ENCODE assay signal across 11 cellular contexts in the genomic region with DNA sequence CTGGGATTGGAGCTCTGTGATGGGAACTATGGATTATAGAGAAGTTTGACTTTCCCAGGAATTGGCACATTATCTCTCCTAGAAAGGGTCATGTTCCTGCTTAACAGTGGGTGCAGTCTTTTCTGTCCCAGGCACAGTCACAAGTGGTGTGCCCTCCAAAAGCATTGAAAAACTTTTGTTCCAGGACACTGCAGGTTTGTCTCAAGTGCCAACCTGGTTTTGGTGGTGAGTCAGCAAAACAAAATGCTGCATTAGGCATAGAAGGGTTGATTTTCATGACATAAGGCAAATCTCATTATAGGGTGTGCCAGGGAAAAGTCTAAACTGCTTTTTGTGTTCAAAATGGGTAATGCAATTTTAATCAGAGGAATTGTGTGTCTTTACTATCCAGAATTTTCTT. TPM values are rescaled to one million over a fixed set of nuclear protein-coding genes. Genes with fewer than 3 reads are reported as not detected.
A peak's percentile ranks its signal among the peaks of the same experiment; 100 is the strongest.
DNase-seq lines count a peak whose midpoint lies in the region; ATAC-seq, FAIRE-seq and TF ChIP-seq lines count a peak whose summit lies in the region.
"Had no signal": no experiment of that assay in that cellular context is flagged by ENCODE, and none has a peak within 500 bp of the region (broad histone marks: within the 10 kb centered on the region; RNA-seq: fewer than 3 reads in every experiment).

No MANE protein-coding gene starts in this region.

- H2AFZ ChIP-seq in GM23248: no peak overlapping the region

- no peaks in the 10 kb centered on the region for H3K9me2 ChIP-seq in GM23248 (ENCODE audit: insufficient read depth)

- H3K9me3 Mint-ChIP-seq in CD8-positive, alpha-beta T cell: no peaks in the 10 kb centered on the region

- no peaks in the 10 kb centered on the region for H3K27me3 Mint-ChIP-seq in CD8-positive, alpha-beta T cell (ENCODE audit: low read depth)

- POLR2A ChIA-PET in CD8-positive, alpha-beta T cell (lab: Charles Lee): no interaction called here

- no peak for TF ChIP-seq CTCF in bronchial epithelial cell (IDR thresholded peaks at IDR 0.05; ENCODE audit: insufficient read depth, low read length, severe bottlenecking)
- no peak for TF ChIP-seq CTCF in CD8-positive, alpha-beta T cell (IDR thresholded peaks at IDR 0.05)

- no peaks in the 10 kb centered on the region for H3K27me3 ChIP-seq in GM23248 (replicated peaks; ENCODE audit: insufficient read depth)
- H3K27me3 ChIP-seq in bronchial epithelial cell (ENCODE audit: control insufficient read depth, insufficient read depth, low read length): no peaks in the 10 kb centered on the region
- no peaks in the 10 kb centered on the region for H3K27me3 ChIP-seq in CD8-positive, alpha-beta T cell (ENCODE audit: insufficient read depth, low read length)
- H3K27me3 ChIP-seq: ascending aorta had no signal

- H3K79me2 ChIP-seq in GM23248 (ENCODE audit: insufficient read depth): no peaks in the 10 kb centered on the region

- H3F3A ChIP-seq in GM23248 (ENCODE audit: insufficient read depth): peaks cover 21% of the 10 kb centered on the region; the same call in 1 of the 2 replicates

- intact Hi-C loops in CD8-positive, alpha-beta T cell (cut with DNase I, micrococcal nuclease): loop anchor here in 1 of 2 experiments (10.0 kb wide), 1 partner anchor 214 kb away; no protein-coding TSS in a partner anchor
- intact Hi-C loops in left colon (cut with DNase I, micrococcal nuclease): no loop called here

- H3K4me1 Mint-ChIP-seq in CD8-positive, alpha-beta T cell (ENCODE audit: low read depth): peaks cover 36% of the 10 kb centered on the region

- peaks cover 40% of the 10 kb centered on the region for H3K36me3 Mint-ChIP-seq in CD8-positive, alpha-beta T cell

- H3K4me1 ChIP-seq in GM23248 (ENCODE audit: insufficient read depth): peaks cover 27% of the 10 kb centered on the region
- peaks cover 9% of the 10 kb centered on the region for H3K4me1 ChIP-seq in CD8-positive, alpha-beta T cell (ENCODE audit: insufficient read depth, low read length)

- FAIRE-seq in bronchial epithelial cell (lab: Jason Lieb, UNC): no peak

- no peak for ATAC-seq in CD8-positive, alpha-beta T cell
- ATAC-seq in left colon: no peak

- H3K9ac ChIP-seq in GM23248: no peak overlapping the region

- CTCF ChIA-PET in CD8-positive, alpha-beta T cell (lab: Charles Lee): no interaction called here

- H3K4me3 Mint-ChIP-seq in CD8-positive, alpha-beta T cell: no peak overlapping the region

- DNase-seq in GM23248 (peak; percentile 19), NCI-H82 (lab: John Stamatoyannopoulos, UW) (peak; percentile 60), bronchial epithelial cell (ENCODE audit: low read depth) (peak; percentile 84), pons (ENCODE audit: low spot score) (peak; percentile 50), left colon (no peak)
- no peak for DNase-seq in CD8-positive, alpha-beta T cell
- no peak for DNase-seq in activated effector memory CD4-positive, alpha-beta T cell treated with anti-CD3 and anti-CD28 coated beads, Interleukin-2, amount 50 U/mL, for 16 hours
- DNase-seq: activated CD4-positive, alpha-beta T cell treated with anti-CD3 and anti-CD28 coated beads, Interleukin-2, amount 50 U/mL, for 48 hours; NCI-H1417; NCI-H774 had no signal

- in situ Hi-C loops in GM23248 (cut with MboI): no loop called here

- peak overlapping the region; percentile 40 for H3K27ac ChIP-seq in GM23248
- H3K27ac ChIP-seq in CD8-positive, alpha-beta T cell (ENCODE audit: low read depth, low read length): no peak overlapping the region

- H3K36me3 ChIP-seq in GM23248 (ENCODE audit: low read depth) (no peaks in the 10 kb centered on the region), bronchial epithelial cell (ENCODE audit: control insufficient read depth, insufficient read depth, low read length) (no peaks in the 10 kb centered on the region)
- H3K36me3 ChIP-seq in CD8-positive, alpha-beta T cell (ENCODE audit: insufficient read depth, low read length): no peaks in the 10 kb centered on the region

- H3K4me3 ChIP-seq in GM23248 (no peak overlapping the region), bronchial epithelial cell (ENCODE audit: low read depth, low read length) (no peak overlapping the region)
- no peak overlapping the region for H3K4me3 ChIP-seq in CD8-positive, alpha-beta T cell (ENCODE audit: low read depth, low read length)
- H3K4me3 ChIP-seq: ascending aorta had no signal

- H3K4me2 ChIP-seq in GM23248 (ENCODE audit: unreplicated experiment): no peak overlapping the region

- H3K9me3 ChIP-seq in GM23248 (ENCODE audit: low read depth): no peaks in the 10 kb centered on the region
- H3K9me3 ChIP-seq in CD8-positive, alpha-beta T cell (ENCODE audit: low read length): no peaks in the 10 kb centered on the region
- H3K9me3 ChIP-seq: ascending aorta had no signal

- H3K27ac Mint-ChIP-seq in CD8-positive, alpha-beta T cell: no peak overlapping the region

- H4K20me1 ChIP-seq in GM23248 (ENCODE audit: insufficient read depth): no peaks in the 10 kb centered on the region

RNA-seq across cellular contexts. Expression of a gene that starts 4.9 kb away (rescaled TPM):
- 13.4 and 23.2 TPM in 2 replicates for total RNA-seq in GM23248 (2014; rRNA removed; shearing (Covaris generic))
- polyA plus RNA-seq in GM23248 (2016; fragmentation: Nextera tagmentation; extraction: Ambion mirVana): 30.7 and 31.5 TPM in 2 replicates
- total RNA-seq in bronchial epithelial cell (84.5 and 94.0 TPM in 2 replicates), left colon (100 to 1,000 TPM; 126 to 143 TPM)
- 1 to 10 TPM; 6.6 to 7.5 TPM for total RNA-seq in CD8-positive, alpha-beta T cell

RNA-seq across cellular contexts. Expression of a gene that starts 19.1 kb away (rescaled TPM):
- 9.8 and 16.7 TPM in 2 replicates for total RNA-seq in GM23248 (2014; rRNA removed; shearing (Covaris generic))
- polyA plus RNA-seq in GM23248 (2016; fragmentation: Nextera tagmentation; extraction: Ambion mirVana): 11.7 and 11.9 TPM in 2 replicates
- total RNA-seq in bronchial epithelial cell (26.9 and 31.6 TPM in 2 replicates), left colon (10 to 100 TPM in 1 of 2 donors, 1 to 10 TPM in 1; 9.4 to 11.1 TPM)
- total RNA-seq in CD8-positive, alpha-beta T cell: 10 to 100 TPM; 10.2 to 10.6 TPM

Comparison
In these comparisons a context has a peak if more than half of its experiments do, and no peak if none do; other contexts are left out.
1. DNase-seq: peak in GM23248 (single experiment), NCI-H82 (single experiment), bronchial epithelial cell (single experiment) and pons (single experiment); none in CD8-positive, alpha-beta T cell (0 of 7), left colon (0 of 2) and activated effector memory CD4-positive, alpha-beta T cell treated with anti-CD3 and anti-CD28 coated beads, Interleukin-2, amount 50 U/mL, for 16 hours (single experiment).